Comparison of ENCODE assay signal across 9 cellular contexts in genomic region chrX:140439455-140439854, GRCh38.
DNase-seq lines count a peak whose midpoint lies in the region; ATAC-seq lines count a peak whose summit lies in the region.
"Had no signal": no experiment of that assay in that cellular context is flagged by ENCODE, and none has a peak within 500 bp of the region (broad histone marks: within the 10 kb centered on the region; RNA-seq: fewer than 3 reads in every experiment).

No MANE protein-coding gene starts in this region.

- H3K27me3 ChIP-seq in right cardiac atrium (ENCODE audit: control insufficient read depth, insufficient read depth) (no peaks in the 10 kb centered on the region), neuron (ENCODE audit: insufficient read depth, low read length) (no peaks in the 10 kb centered on the region)

- H3K9me3 ChIP-seq in right cardiac atrium (ENCODE audit: control insufficient read depth, low read length) (no peaks in the 10 kb centered on the region), neuron (ENCODE audit: low read length) (no peaks in the 10 kb centered on the region)

- peak overlapping the region; percentile 87 for H2AFZ ChIP-seq in neuron (ENCODE audit: low read depth, low read length)

- no peak overlapping the region for H3K27ac ChIP-seq in right cardiac atrium (ENCODE audit: low read length)
- H3K27ac ChIP-seq: skin epidermis had no signal

- H3K9me3 Mint-ChIP-seq in activated naive CD4-positive, alpha-beta T cell treated with anti-CD3 and anti-CD28 coated beads, Interleukin-2, amount 50 U/mL, for 72 hours = peaks cover 0 to 4% of the 10 kb centered on the region in 2 donors

- H3K4me3 ChIP-seq in right cardiac atrium (ENCODE audit: low read length) = peak overlapping the region; percentile 9
- H3K4me3 ChIP-seq in neuron (ENCODE audit: low read length) = peak overlapping the region; percentile 48
- H3K4me3 ChIP-seq: skin epidermis had no signal

- DNase-seq in DMS53 treated with DMSO at 0.1 percent for 48 hours (lab: John Stamatoyannopoulos, UW; ENCODE audit: unreplicated experiment) = peak; percentile 53
- peak; percentile 74 for DNase-seq in NCI-H69 (lab: John Stamatoyannopoulos, UW)
- peak; percentile 18 to 53 (median 51) for DNase-seq in right cardiac atrium
- DNase-seq in OCI-M1 (lab: John Stamatoyannopoulos, UW) = no peak
- DNase-seq in MV-4-11 (lab: John Stamatoyannopoulos, UW) = no peak
- no peak for DNase-seq in activated naive CD4-positive, alpha-beta T cell treated with anti-CD3 and anti-CD28 coated beads, Interleukin-2, amount 50 U/mL, for 72 hours (ENCODE audit: low spot score in 2 of 2)
- no peak for DNase-seq in stimulated activated naive CD4-positive, alpha-beta T cell treated with Interleukin-2 at 50 U/mL for 16 hours (lab: John Stamatoyannopoulos, UW)

- no peaks in the 10 kb centered on the region for H3K36me3 Mint-ChIP-seq in activated naive CD4-positive, alpha-beta T cell treated with anti-CD3 and anti-CD28 coated beads, Interleukin-2, amount 50 U/mL, for 72 hours

- peak; percentile 29 to 74 for ATAC-seq in right cardiac atrium
- no peak for ATAC-seq in activated naive CD4-positive, alpha-beta T cell treated with anti-CD3 and anti-CD28 coated beads, Interleukin-2, amount 50 U/mL, for 72 hours

- no peaks in the 10 kb centered on the region for H3K4me1 ChIP-seq in right cardiac atrium (ENCODE audit: control insufficient read depth, insufficient read depth, low read length)
- peaks cover 7% of the 10 kb centered on the region for H3K4me1 ChIP-seq in neuron (ENCODE audit: insufficient read depth, low read length)

- H3K27ac Mint-ChIP-seq in activated naive CD4-positive, alpha-beta T cell treated with anti-CD3 and anti-CD28 coated beads, Interleukin-2, amount 50 U/mL, for 72 hours = no peak overlapping the region

- 2% methylated on average over 36 of the region's 36 CpGs for WGBS in right cardiac atrium

- H3K36me3 ChIP-seq in neuron (ENCODE audit: insufficient read depth, low read length) = no peaks in the 10 kb centered on the region

- intact Hi-C loops in right cardiac atrium (cut with DNase I) = no loop called here

Comparison
In these comparisons a context has a peak if more than half of its experiments do, and no peak if none do; other contexts are left out.
1. DNase-seq: peak in DMS53 treated with DMSO at 0.1 percent for 48 hours (single experiment), NCI-H69 (single experiment) and right cardiac atrium (3 of 3); none in OCI-M1 (single experiment), MV-4-11 (single experiment), activated naive CD4-positive, alpha-beta T cell treated with anti-CD3 and anti-CD28 coated beads, Interleukin-2, amount 50 U/mL, for 72 hours (0 of 2) and stimulated activated naive CD4-positive, alpha-beta T cell treated with Interleukin-2 at 50 U/mL for 16 hours (single experiment).
2. ATAC-seq: peak in right cardiac atrium (2 of 2); none in activated naive CD4-positive, alpha-beta T cell treated with anti-CD3 and anti-CD28 coated beads, Interleukin-2, amount 50 U/mL, for 72 hours (0 of 2).